In the genomic region with DNA sequence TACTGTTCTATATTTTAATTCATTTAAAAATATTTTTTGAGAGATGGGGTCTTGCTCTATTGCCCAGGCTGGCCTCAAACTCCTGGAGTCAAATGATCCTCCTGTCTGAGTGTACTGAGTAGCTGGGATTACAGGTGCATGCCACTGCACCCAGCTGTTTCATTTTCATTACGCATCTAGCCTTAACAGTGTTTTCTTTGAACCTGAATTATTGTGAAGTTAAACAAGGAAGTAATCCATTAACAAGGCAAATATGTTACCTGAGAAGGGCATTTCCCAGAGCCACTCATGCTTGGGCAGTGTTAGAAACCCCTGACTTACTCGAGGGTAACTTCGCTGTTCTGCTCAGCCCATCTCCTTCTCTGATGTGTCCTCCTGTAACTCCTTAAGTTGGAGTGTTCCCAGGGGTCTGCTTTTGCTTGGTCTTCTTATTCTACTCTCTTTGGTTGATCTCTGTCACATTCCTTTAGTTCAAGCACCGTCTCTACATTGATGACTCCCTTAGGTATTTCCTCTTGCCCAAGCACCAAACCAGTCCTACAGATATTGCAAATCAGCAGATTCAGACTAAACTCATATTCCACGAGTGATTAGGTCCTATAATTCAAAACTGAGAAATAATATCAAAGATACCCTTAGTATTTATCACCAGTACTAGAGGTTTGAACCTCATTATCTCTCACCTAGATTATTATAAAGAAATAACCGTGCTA, we compare ENCODE assay signal across 20 cellular contexts.
DNase-seq lines count a peak whose midpoint lies in the region; ATAC-seq, FAIRE-seq and TF ChIP-seq lines count a peak whose summit lies in the region.
"Had no signal": no experiment of that assay in that cellular context is flagged by ENCODE, and none has a peak within 500 bp of the region (broad histone marks: within the 10 kb centered on the region; RNA-seq: fewer than 3 reads in every experiment).

No MANE protein-coding gene starts in this region.

- BruUV-seq in GM12878 (replicated peaks; lab: Mats Ljungman, UMichigan): no TSS peak

- ATAC-seq in GM18861 (IDR thresholded peaks at IDR 0.05; ENCODE audit: unreplicated experiment) (peak; percentile 43), GM12878 (peak; percentile 41), lower lobe of right lung (peak; percentile 81 to 83), heart left ventricle (no peak)
- ATAC-seq: naive thymus-derived CD8-positive, alpha-beta T cell had no signal

- no peak overlapping the region for H3K4me2 ChIP-seq in GM12878 (ENCODE audit: control insufficient read depth, insufficient read depth)

- H3K9me3 ChIP-seq in GM12878 (replicated peaks; ENCODE audit: control insufficient read depth, insufficient read depth, low read length): no peaks in the 10 kb centered on the region
- no peaks in the 10 kb centered on the region for H3K9me3 ChIP-seq in lower lobe of right lung
- no peaks in the 10 kb centered on the region for H3K9me3 ChIP-seq in heart left ventricle
- H3K9me3 ChIP-seq: esophagus squamous epithelium had no signal

- H3K36me3 ChIP-seq in GM12878 (ENCODE audit: control insufficient read depth in 2 of 2, insufficient read depth in 2 of 2, low read length in 1 of 2) (no peaks in the 10 kb centered on the region), lower lobe of right lung (no peaks in the 10 kb centered on the region), heart left ventricle (no peaks in the 10 kb centered on the region)
- H3K36me3 ChIP-seq: esophagus squamous epithelium had no signal

- 19% methylated on average over 6 of the region's 6 CpGs for WGBS in GM12878 (ENCODE audit: insufficient coverage, insufficient replicate concordance, low lambda C conversion rate, missing lambda C conversion rate)
- 79 to 88% (median 86%) methylated on average over 6 of the region's 6 CpGs for WGBS in heart left ventricle, 4 donors

- SMC1A ChIA-PET in GM12878 (lab: Charles Lee; ENCODE audit: uncharacterized antibody, unreplicated experiment): no interaction called here

- H3K27ac ChIP-seq in GM12878 (ENCODE audit: control insufficient read depth, insufficient read depth) (no peak overlapping the region), lower lobe of right lung (no peak overlapping the region), heart left ventricle (no peak overlapping the region)
- H3K27ac ChIP-seq: esophagus squamous epithelium had no signal

- DNase-seq in GM12878 (ENCODE audit: low read depth, low spot score): no peak
- no peak for DNase-seq in lower lobe of right lung
- no peak for DNase-seq in heart left ventricle
- DNase-seq in NCI-H69 (lab: John Stamatoyannopoulos, UW): no peak
- DNase-seq in NCI-H1048 (lab: John Stamatoyannopoulos, UW): no peak
- DNase-seq: activated CD4-positive, alpha-beta T cell treated with anti-CD3 and anti-CD28 coated beads for 48 hours; activated CD8-positive, alpha-beta memory T cell treated with anti-CD3 and anti-CD28 coated beads, Interleukin-2, amount 50 U/mL, for 48 hours; activated effector memory CD4-positive, alpha-beta T cell treated with anti-CD3 and anti-CD28 coated beads, Interleukin-2, amount 50 U/mL, for 16 hours; caudate nucleus; COR-L47; esophagus squamous epithelium; glutamatergic neuron; naive thymus-derived CD8-positive, alpha-beta T cell; NCI-H187 treated with DMSO at 0.1 percent for 48 hours; NCI-H82; stimulated activated CD4-positive, alpha-beta T cell treated with anti-CD3 and anti-CD28 coated beads, Interleukin-2, amount 100 ng/mL, for 48 hours had no signal

- CTCF ChIA-PET in GM12878 (lab: Yijun Ruan, JAX): no interaction called here

- TF ChIP-seq RAD21 in Ishikawa (IDR thresholded peaks at IDR 0.05; ENCODE audit: low read depth): no peak
- TF ChIP-seq RAD21 in GM12878 (IDR thresholded peaks at IDR 0.05; ENCODE audit: insufficient read depth, low read depth, low read length): no peak

- H3K4me1 ChIP-seq in GM12878 (ENCODE audit: control insufficient read depth, insufficient read depth, low read length) (no peaks in the 10 kb centered on the region), lower lobe of right lung (no peaks in the 10 kb centered on the region), heart left ventricle (no peaks in the 10 kb centered on the region)
- H3K4me1 ChIP-seq: esophagus squamous epithelium had no signal

- H3K9ac ChIP-seq in GM12878 (ENCODE audit: control insufficient read depth, insufficient read depth, low read length): no peak overlapping the region

- RAD21 ChIA-PET in GM12878 (lab: Charles Lee; ENCODE audit: unreplicated experiment): no interaction called here

- TF ChIP-seq POLR2A in GM12878 (IDR thresholded peaks at IDR 0.05; ENCODE audit: low read depth, low read length) (no peak), heart left ventricle (IDR thresholded peaks at IDR 0.05) (no peak)

- TF ChIP-seq CTCF in GM12878 (IDR thresholded peaks at IDR 0.05 in 2 of 3, conservative IDR thresholded peaks at IDR 0.05 in 1 of 3; ENCODE audit: control insufficient read depth in 2 of 3, extremely low read depth in 1 of 3, insufficient read depth in 1 of 3, low read depth in 3 of 3, low read length in 3 of 3) (no peak), lower lobe of right lung (IDR thresholded peaks at IDR 0.05) (no peak), heart left ventricle (IDR thresholded peaks at IDR 0.05) (no peak)

- FAIRE-seq in GM12878 (lab: Jason Lieb, UNC): no peak
- FAIRE-seq: HTR-8/SVneo, TTC549 had no signal

- in situ Hi-C loops in GM12878 (cut with MboI): no loop called here

- H2AFZ ChIP-seq in GM12878 (ENCODE audit: control insufficient read depth, low read depth, low read length): no peak overlapping the region

- H3K79me2 ChIP-seq in GM12878 (ENCODE audit: control insufficient read depth, insufficient read depth, low read length): no peaks in the 10 kb centered on the region

- H4K20me1 ChIP-seq in GM12878 (ENCODE audit: control insufficient read depth, insufficient read depth): no peaks in the 10 kb centered on the region

- intact Hi-C loops in GM12878 (cut with micrococcal nuclease; ENCODE audit: unreplicated experiment) (no loop called here), lower lobe of right lung (cut with DNase I) (no loop called here), heart left ventricle (cut with DNase I) (no loop called here)

- H3K27me3 ChIP-seq in GM12878 (replicated peaks in 1 of 2; ENCODE audit: control insufficient read depth in 2 of 2, insufficient read depth in 2 of 2, low read length in 1 of 2) (no peaks in the 10 kb centered on the region), lower lobe of right lung (ENCODE audit: low read depth) (no peaks in the 10 kb centered on the region), heart left ventricle (no peaks in the 10 kb centered on the region)
- H3K27me3 ChIP-seq: esophagus squamous epithelium had no signal

- POLR2A ChIA-PET in GM12878 (lab: Charles Lee): no interaction called here

- no peak for TF ChIP-seq EP300 in Ishikawa (IDR thresholded peaks at IDR 0.05; ENCODE audit: borderline replicate concordance)
- no peak for TF ChIP-seq EP300 in GM12878 (IDR thresholded peaks at IDR 0.05; ENCODE audit: borderline replicate concordance in 1 of 2, control insufficient read depth in 1 of 2, low read depth in 2 of 2, low read length in 2 of 2)

- H3K4me3 ChIP-seq in GM12878 (no peak overlapping the region), lower lobe of right lung (no peak overlapping the region), heart left ventricle (no peak overlapping the region)
- H3K4me3 ChIP-seq: esophagus squamous epithelium had no signal

TF ChIP-seq in Ishikawa, 13 proteins besides CTCF, POLR2A, EP300 and RAD21:
- TF ChIP-seq TAF1 (IDR thresholded peaks at IDR 0.05; ENCODE audit: low read depth) (no peak), TEAD4 (IDR thresholded peaks at IDR 0.05) (0 out of 2 replicates have a peak, but pooled peaks have one; percentile 22), TCF12 (IDR thresholded peaks at IDR 0.05; ENCODE audit: low read depth) (peak; percentile 72), NFIC (IDR thresholded peaks at IDR 0.05) (no peak), CREB1 (IDR thresholded peaks at IDR 0.05; ENCODE audit: low read depth) (no peak)
TF ChIP-seq in Ishikawa: peak in this region for 2.

TF ChIP-seq in GM12878, 131 proteins besides CTCF, POLR2A, EP300 and RAD21:
- TF ChIP-seq BACH1 (IDR thresholded peaks at IDR 0.05; ENCODE audit: borderline replicate concordance) (no peak), TCF7 (IDR thresholded peaks at IDR 0.05; ENCODE audit: borderline replicate concordance) (no peak)

Comparison
In these comparisons a context has a peak if more than half of its experiments do, and no peak if none do; other contexts are left out.
1. ATAC-seq: peak in GM18861 (single experiment), GM12878 (single experiment) and lower lobe of right lung (2 of 2); none in heart left ventricle (0 of 4).